In genomic region chr1:167629681-167630567, GRCh38 we compare ENCODE assay signal across 9 cellular contexts. TPM values are rescaled to one million over a fixed set of nuclear protein-coding genes. Genes with fewer than 3 reads are reported as not detected.
DNase-seq lines count a peak whose midpoint lies in the region; ATAC-seq and TF ChIP-seq lines count a peak whose summit lies in the region.
"Had no signal": no experiment of that assay in that cellular context is flagged by ENCODE, and none has a peak within 500 bp of the region (broad histone marks: within the 10 kb centered on the region; RNA-seq: fewer than 3 reads in every experiment).

Gene RCSD1 (plus strand): TSS chr1:167630232. CDS start chr1:167630424, 192 bp downstream.

- ATAC-seq in effector memory CD8-positive, alpha-beta T cell (replicated peaks): peak; percentile 34

- H3K9me3 ChIP-seq in muscle layer of colon (ENCODE audit: low read length): no peaks in the 10 kb centered on the region
- H3K9me3 ChIP-seq in subcutaneous abdominal adipose tissue (ENCODE audit: control insufficient read depth in 5 of 5, low read length in 5 of 5): peaks cover 0 to 4% (median 2%) of the 10 kb centered on the region in 5 donors

- in situ Hi-C loops in ACHN (cut with HindIII; ENCODE audit: low pct_ligation_motif_present, low pct_unique_long_range_greater_than_20kb, low sequenced_read_pairs): no loop called here

- peaks cover 14% of the 10 kb centered on the region for H3K4me1 ChIP-seq in muscle layer of colon (ENCODE audit: insufficient read depth, low read length)
- H3K4me1 ChIP-seq in subcutaneous abdominal adipose tissue (ENCODE audit: control insufficient read depth in 5 of 5, insufficient read depth in 5 of 5, low read length in 5 of 5): peaks cover 1 to 60% (median 26%) of the 10 kb centered on the region in 5 donors

- H3K9ac ChIP-seq in muscle layer of colon (ENCODE audit: low read length): no peak within 1 kb of the TSS
- H3K9ac ChIP-seq in subcutaneous abdominal adipose tissue (ENCODE audit: low read length in 5 of 5): peak within 1 kb of the TSS in 4 of 5 donors; percentile 59 to 76 (median 74)

- intact Hi-C loops in activated CD4-positive, alpha-beta memory T cell treated with anti-CD3 and anti-CD28 coated beads for 36 hours (cut with micrococcal nuclease): loop anchor here (2.0 to 5.0 kb wide), 5 partner anchors 77 to 408 kb away; partner anchors contain the start of genes CREG1, DCAF6, MPC2 and POU2F1

- H3K27me3 ChIP-seq in muscle layer of colon (ENCODE audit: control insufficient read depth in 1 of 2, insufficient read depth in 2 of 2, low read length in 2 of 2): no peaks in the 10 kb centered on the region
- H3K27me3 ChIP-seq in subcutaneous abdominal adipose tissue (ENCODE audit: control insufficient read depth in 5 of 5, insufficient read depth in 4 of 5, low read length in 5 of 5): no peaks in the 10 kb centered on the region

- no peak for TF ChIP-seq CTCF in GM10266 (IDR thresholded peaks at IDR 0.05; ENCODE audit: control insufficient read depth, insufficient read depth, low read depth, missing control alignments)

- H3K36me3 Mint-ChIP-seq in activated CD4-positive, alpha-beta memory T cell treated with anti-CD3 and anti-CD28 coated beads for 36 hours: peaks cover 32% of the 10 kb centered on the region
- H3K36me3 Mint-ChIP-seq in effector memory CD8-positive, alpha-beta T cell (ENCODE audit: insufficient read depth): peaks cover 41% of the 10 kb centered on the region

- H3K27ac ChIP-seq in muscle layer of colon (ENCODE audit: low read depth, low read length) (peak within 1 kb of the TSS; percentile 73), subcutaneous abdominal adipose tissue (ENCODE audit: low read depth, low read length) (peak within 1 kb of the TSS; percentile 34)
- H3K27ac ChIP-seq: VCaP had no signal

- CTCF ChIA-PET in activated CD4-positive, alpha-beta memory T cell treated with anti-CD3 and anti-CD28 coated beads for 36 hours (lab: Charles Lee): interaction anchor here (1.7 to 4.3 kb wide), 3 partner anchors 29 to 85 kb away, joined by 11 to 27 read pairs (median 15); no protein-coding TSS in a partner anchor

- POLR2A ChIA-PET in activated CD4-positive, alpha-beta memory T cell treated with anti-CD3 and anti-CD28 coated beads for 36 hours (lab: Charles Lee): interaction anchor here (1.3 to 3.9 kb wide), 6 partner anchors 12 to 218 kb away, joined by 3 to 23 read pairs (median 10); no protein-coding TSS in a partner anchor

- peak within 1 kb of the TSS; percentile 99 for H3K27ac Mint-ChIP-seq in activated CD4-positive, alpha-beta memory T cell treated with anti-CD3 and anti-CD28 coated beads for 36 hours
- peak within 1 kb of the TSS; percentile 84 to 96 for H3K27ac Mint-ChIP-seq in effector memory CD8-positive, alpha-beta T cell

- H3K36me3 ChIP-seq in muscle layer of colon (ENCODE audit: insufficient read depth, low read length) (no peaks in the 10 kb centered on the region), subcutaneous abdominal adipose tissue (ENCODE audit: control insufficient read depth in 5 of 5, insufficient read depth in 5 of 5, low read length in 5 of 5) (no peaks in the 10 kb centered on the region)

- peaks cover 6% of the 10 kb centered on the region for H3K9me3 Mint-ChIP-seq in activated CD4-positive, alpha-beta memory T cell treated with anti-CD3 and anti-CD28 coated beads for 36 hours
- H3K9me3 Mint-ChIP-seq in effector memory CD8-positive, alpha-beta T cell: no peaks in the 10 kb centered on the region

- TF ChIP-seq RAD21 in Ishikawa (IDR thresholded peaks at IDR 0.05; ENCODE audit: low read depth): no peak

- DNase-seq in GM10266 (ENCODE audit: extremely low spot score): peak; percentile 84
- peak; percentile 77 for DNase-seq in activated CD4-positive, alpha-beta memory T cell treated with anti-CD3 and anti-CD28 coated beads for 36 hours
- DNase-seq in effector memory CD8-positive, alpha-beta T cell: peak in 2 of 3 experiments; percentile 38 to 39
- no peak for DNase-seq in occipital lobe (lab: John Stamatoyannopoulos, UW)
- no peak for DNase-seq in ACHN

- peaks cover 59% of the 10 kb centered on the region for H3K4me1 Mint-ChIP-seq in activated CD4-positive, alpha-beta memory T cell treated with anti-CD3 and anti-CD28 coated beads for 36 hours (ENCODE audit: low read depth)
- peaks cover 74 to 80% of the 10 kb centered on the region in 2 donors for H3K4me1 Mint-ChIP-seq in effector memory CD8-positive, alpha-beta T cell (ENCODE audit: low read depth in 2 of 2)

- no peaks in the 10 kb centered on the region for H3K27me3 Mint-ChIP-seq in activated CD4-positive, alpha-beta memory T cell treated with anti-CD3 and anti-CD28 coated beads for 36 hours
- H3K27me3 Mint-ChIP-seq in effector memory CD8-positive, alpha-beta T cell: no peaks in the 10 kb centered on the region

- H3K4me3 ChIP-seq in muscle layer of colon (ENCODE audit: low read depth in 1 of 2, low read length in 2 of 2) (peak within 1 kb of the TSS; percentile 52 to 61), subcutaneous abdominal adipose tissue (ENCODE audit: low read depth in 1 of 5, low read length in 5 of 5) (peak within 1 kb of the TSS; percentile 42 to 80 (median 73))

- no peak for TF ChIP-seq EP300 in Ishikawa (IDR thresholded peaks at IDR 0.05; ENCODE audit: borderline replicate concordance)

- H3K4me3 Mint-ChIP-seq in activated CD4-positive, alpha-beta memory T cell treated with anti-CD3 and anti-CD28 coated beads for 36 hours: peak within 1 kb of the TSS; percentile 93
- peak within 1 kb of the TSS; percentile 87 to 96 for H3K4me3 Mint-ChIP-seq in effector memory CD8-positive, alpha-beta T cell

TF ChIP-seq in Ishikawa, 13 proteins besides CTCF, POLR2A, EP300 and RAD21:
- no peak for TF ChIP-seq USF1 (IDR thresholded peaks at IDR 0.05)
- 0 out of 2 replicates have a peak, but pooled peaks have one; percentile 20 for TF ChIP-seq MAX (IDR thresholded peaks at IDR 0.05)
- no peak for TF ChIP-seq TAF1 (IDR thresholded peaks at IDR 0.05; ENCODE audit: low read depth)
- TF ChIP-seq ZBTB7A (IDR thresholded peaks at IDR 0.05; ENCODE audit: low read depth): no peak
- TF ChIP-seq CEBPB (IDR thresholded peaks at IDR 0.05): no peak
- TF ChIP-seq EGR1 (IDR thresholded peaks at IDR 0.05): no peak
- TF ChIP-seq TCF12 (IDR thresholded peaks at IDR 0.05; ENCODE audit: low read depth): no peak

RNA-seq across cellular contexts. Expression of gene RCSD1, which starts in this region (rescaled TPM):
- total RNA-seq in activated CD4-positive, alpha-beta memory T cell treated with anti-CD3 and anti-CD28 coated beads for 36 hours: 10 to 100 TPM; 61.7 to 65.8 TPM
- 6.9 TPM for total RNA-seq in occipital lobe

Comparison
In these comparisons a context has a peak if more than half of its experiments do, and no peak if none do; other contexts are left out.
1. DNase-seq: peak in GM10266 (single experiment), activated CD4-positive, alpha-beta memory T cell treated with anti-CD3 and anti-CD28 coated beads for 36 hours (single experiment) and effector memory CD8-positive, alpha-beta T cell (2 of 3); none in occipital lobe (single experiment) and ACHN (single experiment).